Comparison of ENCODE assay signal across 1 cellular context in the genomic region with DNA sequence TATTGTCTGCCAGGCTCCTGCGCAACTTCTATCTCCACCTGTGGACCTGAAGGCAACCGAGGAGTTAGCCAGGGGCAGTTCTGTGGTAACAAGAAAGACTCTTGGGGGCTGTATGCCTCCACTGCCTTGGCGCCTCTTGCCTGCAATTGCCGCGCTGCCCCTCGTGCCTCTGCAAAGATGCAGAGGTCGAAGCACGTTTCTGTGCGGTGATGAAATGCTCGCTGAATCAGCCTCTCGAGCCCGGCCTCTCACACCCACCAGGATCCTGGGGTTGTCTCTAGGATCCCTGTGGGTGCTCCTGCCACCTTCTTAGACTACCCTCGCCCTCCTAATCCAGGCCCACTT.
TF ChIP-seq lines count a peak whose summit lies in the region.

No MANE protein-coding gene starts in this region.

TF ChIP-seq in WTC11, 78 proteins besides CTCF, POLR2A, EP300 and RAD21 (continued from another document):
- TF ChIP-seq, protein P1, sequence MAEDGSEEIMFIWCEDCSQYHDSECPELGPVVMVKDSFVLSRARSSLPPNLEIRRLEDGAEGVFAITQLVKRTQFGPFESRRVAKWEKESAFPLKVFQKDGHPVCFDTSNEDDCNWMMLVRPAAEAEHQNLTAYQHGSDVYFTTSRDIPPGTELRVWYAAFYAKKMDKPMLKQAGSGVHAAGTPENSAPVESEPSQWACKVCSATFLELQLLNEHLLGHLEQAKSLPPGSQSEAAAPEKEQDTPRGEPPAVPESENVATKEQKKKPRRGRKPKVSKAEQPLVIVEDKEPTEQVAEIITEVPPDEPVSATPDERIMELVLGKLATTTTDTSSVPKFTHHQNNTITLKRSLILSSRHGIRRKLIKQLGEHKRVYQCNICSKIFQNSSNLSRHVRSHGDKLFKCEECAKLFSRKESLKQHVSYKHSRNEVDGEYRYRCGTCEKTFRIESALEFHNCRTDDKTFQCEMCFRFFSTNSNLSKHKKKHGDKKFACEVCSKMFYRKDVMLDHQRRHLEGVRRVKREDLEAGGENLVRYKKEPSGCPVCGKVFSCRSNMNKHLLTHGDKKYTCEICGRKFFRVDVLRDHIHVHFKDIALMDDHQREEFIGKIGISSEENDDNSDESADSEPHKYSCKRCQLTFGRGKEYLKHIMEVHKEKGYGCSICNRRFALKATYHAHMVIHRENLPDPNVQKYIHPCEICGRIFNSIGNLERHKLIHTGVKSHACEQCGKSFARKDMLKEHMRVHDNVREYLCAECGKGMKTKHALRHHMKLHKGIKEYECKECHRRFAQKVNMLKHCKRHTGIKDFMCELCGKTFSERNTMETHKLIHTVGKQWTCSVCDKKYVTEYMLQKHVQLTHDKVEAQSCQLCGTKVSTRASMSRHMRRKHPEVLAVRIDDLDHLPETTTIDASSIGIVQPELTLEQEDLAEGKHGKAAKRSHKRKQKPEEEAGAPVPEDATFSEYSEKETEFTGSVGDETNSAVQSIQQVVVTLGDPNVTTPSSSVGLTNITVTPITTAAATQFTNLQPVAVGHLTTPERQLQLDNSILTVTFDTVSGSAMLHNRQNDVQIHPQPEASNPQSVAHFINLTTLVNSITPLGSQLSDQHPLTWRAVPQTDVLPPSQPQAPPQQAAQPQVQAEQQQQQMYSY (CRISPR knock-in tag; IDR thresholded peaks at IDR 0.05) = no peak
- TF ChIP-seq EMX1 (CRISPR knock-in tag; IDR thresholded peaks at IDR 0.05) (no peak), GABPB1 (CRISPR knock-in tag; IDR thresholded peaks at IDR 0.05) (no peak), ZNF671 (CRISPR knock-in tag; IDR thresholded peaks at IDR 0.05) (no peak), FOXP1 (CRISPR knock-in tag; IDR thresholded peaks at IDR 0.05; ENCODE audit: borderline replicate concordance) (peak; percentile 78; the same call in 1 of the 2 replicates), ZNF396 (CRISPR knock-in tag; IDR thresholded peaks at IDR 0.05; ENCODE audit: borderline replicate concordance) (no peak), CBFB (CRISPR knock-in tag; IDR thresholded peaks at IDR 0.05; ENCODE audit: low read depth) (no peak), ETV6 (CRISPR knock-in tag; IDR thresholded peaks at IDR 0.05) (no peak), CREB1 (CRISPR knock-in tag; IDR thresholded peaks at IDR 0.05) (no peak; the same call in 1 of the 2 replicates)
- TF ChIP-seq, protein P2, sequence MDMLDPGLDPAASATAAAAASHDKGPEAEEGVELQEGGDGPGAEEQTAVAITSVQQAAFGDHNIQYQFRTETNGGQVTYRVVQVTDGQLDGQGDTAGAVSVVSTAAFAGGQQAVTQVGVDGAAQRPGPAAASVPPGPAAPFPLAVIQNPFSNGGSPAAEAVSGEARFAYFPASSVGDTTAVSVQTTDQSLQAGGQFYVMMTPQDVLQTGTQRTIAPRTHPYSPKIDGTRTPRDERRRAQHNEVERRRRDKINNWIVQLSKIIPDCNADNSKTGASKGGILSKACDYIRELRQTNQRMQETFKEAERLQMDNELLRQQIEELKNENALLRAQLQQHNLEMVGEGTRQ (CRISPR knock-in tag; IDR thresholded peaks at IDR 0.05) = no peak
- TF ChIP-seq, protein P3, sequence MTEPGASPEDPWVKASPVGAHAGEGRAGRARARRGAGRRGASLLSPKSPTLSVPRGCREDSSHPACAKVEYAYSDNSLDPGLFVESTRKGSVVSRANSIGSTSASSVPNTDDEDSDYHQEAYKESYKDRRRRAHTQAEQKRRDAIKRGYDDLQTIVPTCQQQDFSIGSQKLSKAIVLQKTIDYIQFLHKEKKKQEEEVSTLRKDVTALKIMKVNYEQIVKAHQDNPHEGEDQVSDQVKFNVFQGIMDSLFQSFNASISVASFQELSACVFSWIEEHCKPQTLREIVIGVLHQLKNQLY (CRISPR knock-in tag; IDR thresholded peaks at IDR 0.05) = no peak
